In the genomic region with DNA sequence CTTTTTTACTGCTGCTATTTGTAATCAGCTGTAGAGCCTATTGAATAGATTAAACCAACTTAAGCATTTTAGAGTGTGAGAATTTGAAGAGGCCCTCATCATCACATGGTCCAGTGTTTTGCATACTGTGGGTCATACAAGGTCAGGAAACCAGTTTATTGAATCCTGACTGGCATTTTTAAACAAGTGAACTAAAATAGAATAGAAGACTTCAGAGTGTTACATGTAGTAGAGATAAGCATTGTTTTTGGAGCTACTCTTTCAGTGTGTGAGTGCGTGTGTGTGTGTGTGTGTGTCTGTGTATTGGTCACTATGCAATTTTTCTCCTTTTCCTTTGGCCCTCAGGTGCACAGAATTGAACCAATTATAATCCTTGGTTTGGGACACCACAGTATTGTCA, we compare ENCODE assay signal across 22 cellular contexts.
"Had no signal": no experiment of that assay in that cellular context is flagged by ENCODE, and none has a peak within 500 bp of the region (broad histone marks: within the 10 kb centered on the region; RNA-seq: fewer than 3 reads in every experiment).

No MANE protein-coding gene starts in this region.

- H3K36me3 Mint-ChIP-seq: activated naive CD4-positive, alpha-beta T cell treated with anti-CD3 and anti-CD28 coated beads, Interleukin-2, amount 10 ng/mL, durations not matched to agents 7 days and 5 days; activated naive CD8-positive, alpha-beta T cell treated with anti-CD3 and anti-CD28 coated beads for 36 hours; IgD-negative memory B cell had no signal

- H3K27me3 ChIP-seq: brain microvascular endothelial cell, Peyer's patch had no signal

- H3K36me3 ChIP-seq: brain microvascular endothelial cell, Peyer's patch had no signal

- H3K4me1 Mint-ChIP-seq: activated B cell treated with CpG ODN at 0.5 μM for 24 hours; activated CD4-positive, alpha-beta T cell treated with anti-CD3 and anti-CD28 coated beads for 36 hours; activated naive CD4-positive, alpha-beta T cell treated with anti-CD3 and anti-CD28 coated beads, Interleukin-2, amount 10 ng/mL, durations not matched to agents 7 days and 5 days; activated naive CD8-positive, alpha-beta T cell treated with anti-CD3 and anti-CD28 coated beads for 36 hours; IgD-negative memory B cell had no signal

- ATAC-seq: activated CD4-positive, alpha-beta T cell treated with anti-CD3 and anti-CD28 coated beads for 36 hours; activated CD8-positive, alpha-beta T cell treated with anti-CD3 and anti-CD28 coated beads for 36 hours; activated T-cell treated with anti-CD3 and anti-CD28 coated beads, Interleukin-2, amount 50 U/mL, for 72 hours; T-helper 17 cell had no signal

- H3K4me3 ChIP-seq: Peyer's patch had no signal

- H3K9me3 Mint-ChIP-seq: activated T-helper 2 cell treated with anti-CD3 and anti-CD28 coated beads, Interferon-gamma antibody, Interleukin-2, Interleukin-4, amounts not matched to agents 10 μg/mL and 5 μg/mL and 100 μg/mL, durations not matched to agents 14 hours and 24 hours and 36 hours had no signal

- H3K27ac ChIP-seq: brain microvascular endothelial cell, Peyer's patch, RWPE1 had no signal

- H3K4me3 Mint-ChIP-seq: activated B cell treated with CpG ODN at 0.5 μM for 24 hours; activated CD4-positive, alpha-beta T cell treated with anti-CD3 and anti-CD28 coated beads for 36 hours; activated CD8-positive, alpha-beta T cell treated with anti-CD3 and anti-CD28 coated beads for 36 hours; activated naive CD4-positive, alpha-beta T cell treated with anti-CD3 and anti-CD28 coated beads, Interleukin-2, amount 10 ng/mL, durations not matched to agents 7 days and 5 days; activated naive CD8-positive, alpha-beta T cell treated with anti-CD3 and anti-CD28 coated beads for 36 hours; activated T-cell treated with anti-CD3 and anti-CD28 coated beads, Interleukin-2, amount 50 U/mL, for 72 hours; IgD-negative memory B cell; T-helper 17 cell had no signal

- H3K4me1 ChIP-seq: Peyer's patch had no signal

- H3K9me3 ChIP-seq: Peyer's patch had no signal

- DNase-seq: activated B cell treated with CpG ODN at 0.5 μM for 24 hours; activated CD4-positive, alpha-beta T cell treated with anti-CD3 and anti-CD28 coated beads for 36 hours; activated CD8-positive, alpha-beta memory T cell treated with anti-CD3 and anti-CD28 coated beads, Interleukin-2, amount 50 U/mL, for 4 hours; activated CD8-positive, alpha-beta T cell treated with anti-CD3 and anti-CD28 coated beads for 36 hours; activated gamma-delta T cell treated with Interleukin-2 at 50 U/mL for 16 hours; activated naive CD4-positive, alpha-beta T cell treated with anti-CD3 and anti-CD28 coated beads, Interleukin-2, amount 10 ng/mL, durations not matched to agents 7 days and 5 days; activated naive CD8-positive, alpha-beta T cell treated with anti-CD3 and anti-CD28 coated beads for 36 hours; activated T-cell treated with anti-CD3 and anti-CD28 coated beads, Interleukin-2, amount 50 U/mL, for 72 hours; brain microvascular endothelial cell; caudate nucleus; KG1; NCI-H1092; NCI-H1417; NCI-H1930; NCI-H446; Peyer's patch; SHP77 treated with DMSO at 0.1 percent for 48 hours; T-helper 17 cell; T1000 had no signal

- H3K27me3 Mint-ChIP-seq: IgD-negative memory B cell had no signal

- H3K27ac Mint-ChIP-seq: activated B cell treated with CpG ODN at 0.5 μM for 24 hours; activated CD4-positive, alpha-beta T cell treated with anti-CD3 and anti-CD28 coated beads for 36 hours; activated CD8-positive, alpha-beta T cell treated with anti-CD3 and anti-CD28 coated beads for 36 hours; activated naive CD4-positive, alpha-beta T cell treated with anti-CD3 and anti-CD28 coated beads, Interleukin-2, amount 10 ng/mL, durations not matched to agents 7 days and 5 days; activated naive CD8-positive, alpha-beta T cell treated with anti-CD3 and anti-CD28 coated beads for 36 hours; activated T-cell treated with anti-CD3 and anti-CD28 coated beads, Interleukin-2, amount 50 U/mL, for 72 hours; activated T-helper 2 cell treated with anti-CD3 and anti-CD28 coated beads, Interferon-gamma antibody, Interleukin-2, Interleukin-4, amounts not matched to agents 10 μg/mL and 5 μg/mL and 100 μg/mL, durations not matched to agents 14 hours and 24 hours and 36 hours; T-helper 17 cell had no signal
